ENCODE assay signal across 19 cellular contexts in the genomic region with DNA sequence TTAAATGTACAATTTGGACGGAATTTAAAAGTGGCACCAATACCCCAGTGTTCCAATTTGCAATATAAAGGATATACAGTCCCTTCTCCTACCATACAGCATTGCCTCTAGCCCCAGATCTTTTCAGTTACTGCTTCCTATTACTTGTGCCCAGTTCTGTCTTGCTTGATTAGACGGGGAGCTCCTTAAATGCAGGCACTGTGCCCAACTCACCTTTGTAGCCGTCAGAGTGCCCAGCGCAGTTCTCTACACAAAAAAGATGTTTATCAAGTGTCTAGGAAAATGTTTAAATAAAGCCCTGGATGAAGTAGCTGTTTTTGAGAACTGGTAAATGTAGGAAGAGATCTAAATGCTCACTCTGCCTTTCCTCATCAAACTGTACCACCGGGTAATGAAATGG. TPM values are rescaled to one million over a fixed set of nuclear protein-coding genes. Genes with fewer than 3 reads are reported as not detected.
"Had no signal": no experiment of that assay in that cellular context is flagged by ENCODE, and none has a peak within 500 bp of the region (broad histone marks: within the 10 kb centered on the region; RNA-seq: fewer than 3 reads in every experiment).

No MANE protein-coding gene starts in this region.

- H3K9me3 ChIP-seq: colonic mucosa, right atrium auricular region, suprapubic skin had no signal

- H3K4me2 ChIP-seq: hepatocyte had no signal

- DNase-seq: activated CD4-positive, alpha-beta T cell treated with anti-CD3 and anti-CD28 coated beads, Interleukin-2, amount 50 U/mL, for 4 hours; activated CD8-positive, alpha-beta memory T cell treated with anti-CD3 and anti-CD28 coated beads, Interleukin-2, amount 10 ng/mL, durations not matched to agents 7 days and 5 days; activated gamma-delta T cell treated with Interleukin-2 at 50 U/mL for 16 hours; activated T-cell treated with anti-CD3 and anti-CD28 coated beads, Interleukin-2, amount 50 U/mL, for 48 hours; amniotic stem cell; colonic mucosa; naive B cell; Right ventricle myocardium superior; stimulated activated CD4-positive, alpha-beta T cell treated with anti-CD3 and anti-CD28 coated beads, Interleukin-4, amount 100 ng/mL, for 1 hour; stimulated activated naive CD4-positive, alpha-beta T cell treated with Interleukin-2 at 50 U/mL for 16 hours had no signal

- H3K4me1 ChIP-seq: colonic mucosa had no signal

- H2AFZ ChIP-seq: hepatocyte had no signal

- H3K27me3 ChIP-seq: colonic mucosa, hepatocyte, right atrium auricular region, suprapubic skin had no signal

- H3K4me3 Mint-ChIP-seq: activated CD8-positive, alpha-beta memory T cell treated with anti-CD3 and anti-CD28 coated beads, Interleukin-2, amount 10 ng/mL, durations not matched to agents 7 days and 5 days; type B pancreatic cell; WTC11 had no signal

- ATAC-seq: activated CD8-positive, alpha-beta memory T cell treated with anti-CD3 and anti-CD28 coated beads, Interleukin-2, amount 10 ng/mL, durations not matched to agents 7 days and 5 days; left lobe of liver; WTC11 had no signal

- H3K27me3 Mint-ChIP-seq: activated CD8-positive, alpha-beta memory T cell treated with anti-CD3 and anti-CD28 coated beads, Interleukin-2, amount 10 ng/mL, durations not matched to agents 7 days and 5 days; naive B cell had no signal

- H3K79me2 ChIP-seq: hepatocyte had no signal

- H3K9me3 Mint-ChIP-seq: naive B cell, type B pancreatic cell, WTC11 had no signal

- H3K27ac ChIP-seq: colonic mucosa, hepatocyte, right atrium auricular region, SK-N-MC, suprapubic skin had no signal

- H3K27ac Mint-ChIP-seq: type B pancreatic cell, WTC11 had no signal

- H3K4me3 ChIP-seq: colonic mucosa, hepatocyte, right atrium auricular region, SK-N-MC, suprapubic skin had no signal

RNA-seq across cellular contexts. Expression of a gene that starts 14.1 kb away (rescaled TPM):
- total RNA-seq: hepatocyte, left lobe of liver, lung microvascular endothelial cell, right atrium auricular region, Right ventricle myocardium superior, skeletal muscle tissue had no signal

RNA-seq across cellular contexts. Expression of a gene that starts 23.1 kb away (rescaled TPM):
- total RNA-seq: hepatocyte had no signal
